ENCODE assay signal across 12 cellular contexts in genomic region chr12:124352839-124353238, GRCh38. TPM values are rescaled to one million over a fixed set of nuclear protein-coding genes. Genes with fewer than 3 reads are reported as not detected.
DNase-seq lines count a peak whose midpoint lies in the region; ATAC-seq, FAIRE-seq and TF ChIP-seq lines count a peak whose summit lies in the region.
"Had no signal": no experiment of that assay in that cellular context is flagged by ENCODE, and none has a peak within 500 bp of the region (broad histone marks: within the 10 kb centered on the region; RNA-seq: fewer than 3 reads in every experiment).

No MANE protein-coding gene starts in this region.

- peaks cover 14 to 74% (median 59%) of the 10 kb centered on the region in 3 donors for H3K36me3 ChIP-seq in pancreas

- H3K27ac Mint-ChIP-seq in Calu3 (ENCODE audit: unreplicated experiment): peak overlapping the region; percentile 72
- H3K27ac Mint-ChIP-seq: activated naive CD4-positive, alpha-beta T cell treated with anti-CD3 and anti-CD28 coated beads for 36 hours had no signal

- no TSS peak for BruUV-seq in Calu3 (replicated peaks; lab: Mats Ljungman, UMichigan)

- WGBS in pancreas, 2 donors: 11 to 12% methylated on average over 9 of the region's 9 CpGs

- H3K27ac ChIP-seq in pancreas: no peak overlapping the region
- H3K27ac ChIP-seq: neutrophil had no signal

- no peak for FAIRE-seq in pancreas (lab: Jason Lieb, UNC)
- FAIRE-seq: frontal cortex, G401.6 had no signal

- H3K27me3 ChIP-seq in pancreas: no peaks in the 10 kb centered on the region
- H3K27me3 ChIP-seq: neutrophil had no signal

- H3K4me1 Mint-ChIP-seq in Calu3 (ENCODE audit: low read depth, unreplicated experiment): peaks cover 18% of the 10 kb centered on the region

- no peak overlapping the region for H3K4me3 ChIP-seq in pancreas

- peaks cover 80% of the 10 kb centered on the region for H3K36me3 Mint-ChIP-seq in Calu3 (ENCODE audit: insufficient read depth, unreplicated experiment)

- DNase-seq in Calu3: peak; percentile 71
- DNase-seq in NCI-H2227 treated with DMSO at 0.1 percent for 48 hours (lab: John Stamatoyannopoulos, UW): peak; percentile 3
- peak; percentile 64 to 66 for DNase-seq in erythroblast (lab: John Stamatoyannopoulos, UW)
- DNase-seq in pancreas: peak in 2 of 6 donors; percentile 48 to 55
- DNase-seq in stimulated activated CD4-positive, alpha-beta T cell treated with anti-CD3 and anti-CD28 coated beads, Interleukin-2, amount 100 ng/mL, for 48 hours: no peak
- no peak for DNase-seq in GM13977 (ENCODE audit: low spot score)
- DNase-seq in OCI-M2 (lab: John Stamatoyannopoulos, UW; ENCODE audit: unreplicated experiment): no peak
- DNase-seq: activated naive CD4-positive, alpha-beta T cell treated with anti-CD3 and anti-CD28 coated beads for 36 hours had no signal

- in situ Hi-C loops in GM13977 (cut with MboI; ENCODE audit: low pct_unique_long_range_greater_than_20kb, low sequenced_read_pairs, unreplicated experiment): loop anchor here (25.0 kb wide), 1 partner anchor 409 kb away; no protein-coding TSS in a partner anchor

- TF ChIP-seq CTCF in Calu3 (IDR thresholded peaks at IDR 0.05; ENCODE audit: unreplicated experiment) (no peak), pancreas (IDR thresholded peaks at IDR 0.05) (no peak), GM13977 (IDR thresholded peaks at IDR 0.05; ENCODE audit: extremely low read depth, insufficient read depth, missing control alignments) (no peak)

- H3K9me3 Mint-ChIP-seq in Calu3 (ENCODE audit: low read depth, unreplicated experiment): no peaks in the 10 kb centered on the region
- H3K9me3 Mint-ChIP-seq: activated naive CD4-positive, alpha-beta T cell treated with anti-CD3 and anti-CD28 coated beads for 36 hours had no signal

- intact Hi-C loops in Calu3 (cut with micrococcal nuclease; ENCODE audit: unreplicated experiment) (no loop called here), pancreas (cut with DNase I) (no loop called here)

- ATAC-seq in pancreas: peak; percentile 25 to 60 (median 48)
- no peak for ATAC-seq in HG03571 (IDR thresholded peaks at IDR 0.05; ENCODE audit: unreplicated experiment)

- TF ChIP-seq POLR2A in erythroblast (IDR thresholded peaks at IDR 0.05; ENCODE audit: low read length): no peak

- H3K27me3 Mint-ChIP-seq in Calu3 (ENCODE audit: unreplicated experiment): no peaks in the 10 kb centered on the region

- CTCF ChIA-PET in Calu3 (lab: Charles Lee): interaction anchor here (0.7 to 2.2 kb wide), 3 partner anchors 30 to 419 kb away, joined by 3 to 7 read pairs (median 6); no protein-coding TSS in a partner anchor

- no peaks in the 10 kb centered on the region for H3K9me3 ChIP-seq in pancreas
- H3K9me3 ChIP-seq: neutrophil had no signal

- peaks cover 0 to 7% (median 0%) of the 10 kb centered on the region in 3 donors for H3K4me1 ChIP-seq in pancreas

- no peak overlapping the region for H3K4me3 Mint-ChIP-seq in Calu3 (ENCODE audit: low read depth, unreplicated experiment)
- H3K4me3 Mint-ChIP-seq: activated naive CD4-positive, alpha-beta T cell treated with anti-CD3 and anti-CD28 coated beads for 36 hours had no signal

RNA-seq across cellular contexts. Expression of gene RFLNA, which starts 57.9 kb away (rescaled TPM):
- not detected in 2 replicates for total RNA-seq in Calu3 (2022)
- 1 to 10 TPM in 1 of 6 donors, under 1 TPM in 5; 0.09 to 1.3 (median 0.54) TPM for total RNA-seq in pancreas
- under 1 TPM; 0.30 to 0.40 TPM for polyA plus RNA-seq in pancreas
- total RNA-seq: activated naive CD4-positive, alpha-beta T cell treated with anti-CD3 and anti-CD28 coated beads for 36 hours had no signal

Comparison
In these comparisons a context has a peak if more than half of its experiments do, and no peak if none do; other contexts are left out.
1. DNase-seq: peak in Calu3 (single experiment), NCI-H2227 treated with DMSO at 0.1 percent for 48 hours (single experiment) and erythroblast (2 of 2); none in stimulated activated CD4-positive, alpha-beta T cell treated with anti-CD3 and anti-CD28 coated beads, Interleukin-2, amount 100 ng/mL, for 48 hours (0 of 2), GM13977 (single experiment) and OCI-M2 (single experiment).